Comparison of ENCODE assay signal across 12 cellular contexts in genomic region chr1:156845055-156845952, GRCh38. TPM values are rescaled to one million over a fixed set of nuclear protein-coding genes. Genes with fewer than 3 reads are reported as not detected.
A peak's percentile ranks its signal among the peaks of the same experiment; 100 is the strongest.
DNase-seq lines count a peak whose midpoint lies in the region; ATAC-seq, FAIRE-seq and TF ChIP-seq lines count a peak whose summit lies in the region.
"Had no signal": no experiment of that assay in that cellular context is flagged by ENCODE, and none has a peak within 500 bp of the region (broad histone marks: within the 10 kb centered on the region; RNA-seq: fewer than 3 reads in every experiment).

No MANE protein-coding gene starts in this region.

- peaks cover 7 to 19% of the 10 kb centered on the region in 2 experiments for H4K20me1 ChIP-seq in H1 (replicated peaks in 1 of 2; ENCODE audit: control insufficient read depth in 1 of 2, insufficient read depth in 2 of 2, low read length in 2 of 2)

- H3K23me2 ChIP-seq in H1 (ENCODE audit: low read depth, low read length) = peaks cover 12% of the 10 kb centered on the region

- H3K4me3 ChIP-seq in HEK293 (ENCODE audit: low read depth, low read length) (no peak overlapping the region), H1 (ENCODE audit: extremely low read depth in 1 of 4, insufficient read depth in 2 of 4, low read depth in 3 of 4, low read length in 4 of 4) (peak overlapping the region; percentile 31 to 58 (median 39); a peak in 7 of 8 replicates), spleen (peak overlapping the region in 1 of 8 donors; percentile 48)

- H2AK5ac ChIP-seq in H1 (ENCODE audit: low read depth, low read length) = no peak overlapping the region

- no peak for FAIRE-seq in H1 (lab: Jason Lieb, UNC)

- no peak overlapping the region for H3K23ac ChIP-seq in H1 (ENCODE audit: insufficient read length)

- no peak overlapping the region for H3K14ac ChIP-seq in H1 (ENCODE audit: insufficient read length)

- no peak overlapping the region for H3K9ac ChIP-seq in H1 (replicated peaks in 1 of 4; ENCODE audit: extremely low read depth in 1 of 4, low read depth in 3 of 4, low read length in 3 of 4)

- no peak for TF ChIP-seq RAD21 in H1 (IDR thresholded peaks at IDR 0.05 in 1 of 2, conservative IDR thresholded peaks at IDR 0.05 in 1 of 2; ENCODE audit: low read depth in 2 of 2, low read length in 2 of 2)

- no peak overlapping the region for H2BK120ac ChIP-seq in H1 (replicated peaks; ENCODE audit: low read depth, low read length)

- H3K36me3 ChIP-seq in HEK293 (ENCODE audit: control insufficient read depth in 2 of 2, insufficient read depth in 1 of 2, low read length in 2 of 2) = no peaks in the 10 kb centered on the region
- H3K36me3 ChIP-seq in H1 (ENCODE audit: control insufficient read depth in 2 of 4, insufficient read depth in 4 of 4, low read length in 3 of 4) = no peaks in the 10 kb centered on the region
- no peaks in the 10 kb centered on the region for H3K36me3 ChIP-seq in spleen
- H3K36me3 ChIP-seq: upper lobe of left lung had no signal

- CTCF ChIA-PET in HEK293 (lab: Yijun Ruan, JAX) = interaction anchor here (1.3 to 1.7 kb wide), 2 partner anchors 15 kb away, joined by 3 to 12 read pairs; partner anchors contain the start of gene NTRK1
- CTCF ChIA-PET in H1 (lab: Charles Lee; ENCODE audit: partially characterized antibody) = interaction anchor here (0.6 to 25.2 kb wide), 8 partner anchors 12 to 193 kb away, joined by 3 to 719 read pairs (median 4); partner anchors contain the start of genes INSRR, NES, NTRK1 and PEAR1

- H2BK20ac ChIP-seq in H1 (ENCODE audit: low read length) = no peak overlapping the region

- POLR2A ChIA-PET in HEK293 (lab: Yijun Ruan, JAX) = no interaction called here
- POLR2A ChIA-PET in H1 (lab: Charles Lee; ENCODE audit: partially characterized antibody) = interaction anchor here (0.9 kb wide), 1 partner anchor 8 kb away, joined by 3 read pairs; no protein-coding TSS in a partner anchor

- 0 out of 2 replicates have a peak overlapping the region, but pooled peaks have one; percentile 60 for H2BK12ac ChIP-seq in H1 (ENCODE audit: low read depth, low read length)

- peak; percentile 76 for DNase-seq in activated CD8-positive, alpha-beta memory T cell treated with anti-CD3 and anti-CD28 coated beads for 24 hours
- DNase-seq in H1 (ENCODE audit: low read depth in 1 of 2, low spot score in 2 of 2) (peak in 1 of 2 experiments; percentile 76), spleen (peak; percentile 56)
- DNase-seq: NCI-H146 had no signal

- H3K27ac ChIP-seq in HEK293 (ENCODE audit: extremely low read depth, low read depth, low read length) (no peak overlapping the region), H1 (ENCODE audit: low read depth, low read length) (no peak overlapping the region), spleen (no peak overlapping the region)
- H3K27ac ChIP-seq: upper lobe of left lung had no signal

- no peak for TF ChIP-seq EP300 in H1 (IDR thresholded peaks at IDR 0.05; ENCODE audit: borderline replicate concordance in 1 of 2, low read depth in 2 of 2, low read length in 2 of 2)

- intact Hi-C loops in spleen (cut with DNase I; ENCODE audit: low total_unique reads) = no loop called here

- H3K27me3 ChIP-seq in H1 (replicated peaks in 1 of 4; ENCODE audit: control insufficient read depth in 3 of 4, extremely low read depth in 1 of 4, insufficient read depth in 3 of 4, low read length in 3 of 4) (peaks cover 68 to 86% (median 82%) of the 10 kb centered on the region in 4 experiments), spleen (replicated peaks in 1 of 7) (peaks cover 3 to 99% (median 39%) of the 10 kb centered on the region in 7 donors)

- H3K56ac ChIP-seq in H1 (replicated peaks; ENCODE audit: insufficient read length, low read depth, low read length) = no peak overlapping the region

- H3K18ac ChIP-seq in H1 (ENCODE audit: extremely low read depth, low read length) = no peak overlapping the region; the same call in 1 of the 2 replicates

- H3K79me1 ChIP-seq in H1 (ENCODE audit: low read depth, low read length) = no peaks in the 10 kb centered on the region

- H3K4me1 ChIP-seq in HEK293 (ENCODE audit: control insufficient read depth, insufficient read depth, low read length) (no peaks in the 10 kb centered on the region), H1 (replicated peaks in 1 of 4; ENCODE audit: control insufficient read depth in 3 of 4, insufficient read depth in 4 of 4, low read length in 3 of 4) (peaks cover 0 to 25% (median 12%) of the 10 kb centered on the region in 4 experiments; a peak in 5 of 7 replicates), spleen (peaks cover 0 to 30% (median 16%) of the 10 kb centered on the region in 6 donors)

- peak overlapping the region; percentile 29; the same call in 1 of the 2 replicates for H2BK15ac ChIP-seq in H1 (ENCODE audit: low read length)

- H4K8ac ChIP-seq in H1 (ENCODE audit: extremely low read depth, insufficient read depth, low read length) = no peak overlapping the region

- no peak for TF ChIP-seq POLR2A in H1 (IDR thresholded peaks at IDR 0.05; ENCODE audit: control extremely low read depth in 1 of 2, low read depth in 2 of 2, low read length in 2 of 2)
- no peak for TF ChIP-seq POLR2A in spleen (IDR thresholded peaks at IDR 0.05)

- peak overlapping the region; percentile 87 to 92 for H3K4me2 ChIP-seq in H1 (ENCODE audit: insufficient read depth in 1 of 2, low read depth in 2 of 2, low read length in 2 of 2)

- no peak overlapping the region for H4K91ac ChIP-seq in H1 (replicated peaks; ENCODE audit: insufficient read length, low read length)

- ATAC-seq in GM21723 (IDR thresholded peaks at IDR 0.05; ENCODE audit: unreplicated experiment) = no peak
- no peak for ATAC-seq in HG02884 (IDR thresholded peaks at IDR 0.05; ENCODE audit: unreplicated experiment)
- ATAC-seq in GM18519 (IDR thresholded peaks at IDR 0.05; ENCODE audit: low FRiP score, unreplicated experiment) = no peak
- no peak for ATAC-seq in GM19463 (IDR thresholded peaks at IDR 0.05; ENCODE audit: unreplicated experiment)

- no peak overlapping the region for H4K5ac ChIP-seq in H1 (ENCODE audit: insufficient read length, low read depth, low read length)

- H3K4ac ChIP-seq in H1 (replicated peaks; ENCODE audit: insufficient read length, low read depth, low read length) = no peak overlapping the region

- H3K9me3 ChIP-seq in HEK293 (ENCODE audit: control insufficient read depth, insufficient read depth, low read depth, low read length) = no peaks in the 10 kb centered on the region
- H3K9me3 ChIP-seq in H1 (ENCODE audit: insufficient read depth in 2 of 2, low read depth in 1 of 2, low read length in 1 of 2) = no peaks in the 10 kb centered on the region
- H3K9me3 ChIP-seq in spleen = no peaks in the 10 kb centered on the region
- H3K9me3 ChIP-seq: upper lobe of left lung had no signal

- H2BK5ac ChIP-seq in H1 (ENCODE audit: low read depth, low read length) = no peak overlapping the region; the same call in 1 of the 2 replicates

- H3K79me2 ChIP-seq in H1 (ENCODE audit: control insufficient read depth in 1 of 2, insufficient read depth in 2 of 2, low read length in 2 of 2) = no peaks in the 10 kb centered on the region

- 8% methylated on average over 57 of the region's 69 CpGs; no CpG with 5 or more reads in 1 of the 2 experiments for WGBS in H1 (ENCODE audit: extremely low coverage in 1 of 2, insufficient coverage in 1 of 2, insufficient read length in 1 of 2, insufficient replicate concordance in 2 of 2, low coverage in 1 of 2, low lambda C conversion rate in 2 of 2, missing lambda C conversion rate in 1 of 2), 2 experiments
- WGBS in spleen, 5 donors = 9 to 25% (median 15%) methylated on average over 19 to 69 of the region's 69 CpGs

- H2AFZ ChIP-seq in H1 (ENCODE audit: low read length) = no peak overlapping the region

- TF ChIP-seq CTCF in HEK293 (tag by site-specific recombination; IDR thresholded peaks at IDR 0.05) = no peak
- TF ChIP-seq CTCF in H1 (IDR thresholded peaks at IDR 0.05; ENCODE audit: control extremely low read depth in 1 of 3, insufficient read depth in 1 of 3, low read depth in 1 of 3, low read length in 3 of 3) = no peak
- TF ChIP-seq CTCF in spleen (IDR thresholded peaks at IDR 0.05 in 8 of 11, conservative IDR thresholded peaks at IDR 0.05 in 3 of 11) = no peak

RNA-seq across cellular contexts. Expression of gene INSRR, which starts 13.6 kb away (rescaled TPM):
- not detected in 2 replicates for total RNA-seq in H1 (2021; fragmentation: NEBNext Ultra II Directional; extraction: Animal tissue kit (Norgen Biotek cat#: 25700))
- polyA plus RNA-seq in H1 (2011; rRNA removed) (0.02 TPM in 2 replicates), spleen (under 1 TPM in 1 of 3 donors, not detected in 2; under 0.01 TPM)
- polyA plus RNA-seq in H1 (2011; cell fraction: cytosol; rRNA removed) = not detected
- polyA plus RNA-seq in H1 (2011; cell fraction: nucleus; rRNA removed) = 0.17 TPM
- 0.03 to 0.04 TPM in 2 of 4 replicates, not detected in the others for polyA plus RNA-seq in H1 (2012, experiment 1 of 2)
- 0.03 TPM for polyA plus RNA-seq in H1 (2012, experiment 2 of 2)
- polyA plus RNA-seq in H1 (2013, experiment 1 of 2) = not detected
- polyA plus RNA-seq in H1 (2013, experiment 2 of 2) = under 0.01 TPM
- polyA minus RNA-seq in H1 (2011; rRNA and poly(A)+ RNA removed) = 0.07 TPM in 1 of 2 replicates, not detected in the other
- not detected for polyA minus RNA-seq in H1 (2011; cell fraction: cytosol; rRNA and poly(A)+ RNA removed)
- polyA minus RNA-seq in H1 (2011; cell fraction: nucleus; rRNA and poly(A)+ RNA removed) = 0.10 TPM
- under 1 TPM in 3 of 7 donors, not detected in 4; 0.09 TPM for total RNA-seq in spleen
- total RNA-seq: epithelial cell of proximal tubule, RPMI7951 had no signal

RNA-seq across cellular contexts. Expression of gene NTRK1, which starts 15.4 kb away (rescaled TPM):
- total RNA-seq in H1 (2021; fragmentation: NEBNext Ultra II Directional; extraction: Animal tissue kit (Norgen Biotek cat#: 25700)) = 0.24 and 0.27 TPM in 2 replicates
- polyA plus RNA-seq in H1 (2011; rRNA removed) (0.12 and 0.13 TPM in 2 replicates), spleen (under 1 TPM in 2 of 3 donors, not detected in 1; 0.09 to 0.22 TPM)
- polyA plus RNA-seq in H1 (2011; cell fraction: cytosol; rRNA removed) = 0.06 TPM
- polyA plus RNA-seq in H1 (2011; cell fraction: nucleus; rRNA removed) = 0.74 TPM
- polyA plus RNA-seq in H1 (2012, experiment 1 of 2) = 0.05 to 0.15 TPM (median 0.13 TPM) in 3 of 4 replicates, not detected in the other
- 0.05 TPM for polyA plus RNA-seq in H1 (2012, experiment 2 of 2)
- polyA plus RNA-seq in H1 (2013, experiment 1 of 2) = 0.18 TPM
- polyA plus RNA-seq in H1 (2013, experiment 2 of 2) = 0.06 TPM
- 0.12 and 0.13 TPM in 2 replicates for polyA minus RNA-seq in H1 (2011; rRNA and poly(A)+ RNA removed)
- not detected for polyA minus RNA-seq in H1 (2011; cell fraction: cytosol; rRNA and poly(A)+ RNA removed)
- not detected for polyA minus RNA-seq in H1 (2011; cell fraction: nucleus; rRNA and poly(A)+ RNA removed)
- 1 to 10 TPM in 1 of 7 donors, under 1 TPM in 3, not detected in 3; 0.18 to 1.4 (median 0.48) TPM for total RNA-seq in spleen
- total RNA-seq: epithelial cell of proximal tubule, RPMI7951 had no signal

RNA-seq across cellular contexts. Expression of gene SH2D2A, which starts 28.7 kb away (rescaled TPM):
- total RNA-seq in H1 (2021; fragmentation: NEBNext Ultra II Directional; extraction: Animal tissue kit (Norgen Biotek cat#: 25700)) = 3.3 and 4.5 TPM in 2 replicates
- polyA plus RNA-seq in H1 (2011; rRNA removed) (7.9 and 13.7 TPM in 2 replicates), spleen (1 to 10 TPM; 3.6 to 5.6 (median 5.2) TPM)
- 10.1 TPM for polyA plus RNA-seq in H1 (2011; cell fraction: cytosol; rRNA removed)
- 8.8 TPM for polyA plus RNA-seq in H1 (2011; cell fraction: nucleus; rRNA removed)
- polyA plus RNA-seq in H1 (2012, experiment 1 of 2) = 3.1 to 8.0 TPM (median 5.5 TPM) in 4 replicates
- polyA plus RNA-seq in H1 (2012, experiment 2 of 2) = 4.7 TPM
- 5.7 TPM for polyA plus RNA-seq in H1 (2013, experiment 1 of 2)
- 5.3 TPM for polyA plus RNA-seq in H1 (2013, experiment 2 of 2)
- polyA minus RNA-seq in H1 (2011; rRNA and poly(A)+ RNA removed) = 0.57 and 0.78 TPM in 2 replicates
- polyA minus RNA-seq in H1 (2011; cell fraction: cytosol; rRNA and poly(A)+ RNA removed) = 5.1 TPM
- polyA minus RNA-seq in H1 (2011; cell fraction: nucleus; rRNA and poly(A)+ RNA removed) = 4.6 TPM
- total RNA-seq in spleen = 10 to 100 TPM; 10.4 to 22.1 (median 15.1) TPM

RNA-seq across cellular contexts. Expression of gene PEAR1, which starts 48.2 kb away (rescaled TPM):
- total RNA-seq in H1 (2021; fragmentation: NEBNext Ultra II Directional; extraction: Animal tissue kit (Norgen Biotek cat#: 25700)) = 0.71 and 0.82 TPM in 2 replicates
- polyA plus RNA-seq in H1 (2011; rRNA removed) (0.63 and 0.77 TPM in 2 replicates), spleen (1 to 10 TPM; 1.4 to 6.2 (median 2.6) TPM)
- polyA plus RNA-seq in H1 (2011; cell fraction: cytosol; rRNA removed) = 0.44 TPM
- 3.3 TPM for polyA plus RNA-seq in H1 (2011; cell fraction: nucleus; rRNA removed)
- polyA plus RNA-seq in H1 (2012, experiment 1 of 2) = 0.26 to 0.88 TPM (median 0.65 TPM) in 4 replicates
- 0.39 TPM for polyA plus RNA-seq in H1 (2012, experiment 2 of 2)
- polyA plus RNA-seq in H1 (2013, experiment 1 of 2) = 0.53 TPM
- polyA plus RNA-seq in H1 (2013, experiment 2 of 2) = 0.42 TPM
- polyA minus RNA-seq in H1 (2011; rRNA and poly(A)+ RNA removed) = 0.13 and 0.22 TPM in 2 replicates
- 0.37 TPM for polyA minus RNA-seq in H1 (2011; cell fraction: cytosol; rRNA and poly(A)+ RNA removed)
- polyA minus RNA-seq in H1 (2011; cell fraction: nucleus; rRNA and poly(A)+ RNA removed) = 1.5 TPM
- 10 to 100 TPM; 16.1 to 28.3 (median 24.2) TPM for total RNA-seq in spleen
- total RNA-seq: RPMI7951 had no signal
